1 cellular context compared by ENCODE assay signal in the genomic region with DNA sequence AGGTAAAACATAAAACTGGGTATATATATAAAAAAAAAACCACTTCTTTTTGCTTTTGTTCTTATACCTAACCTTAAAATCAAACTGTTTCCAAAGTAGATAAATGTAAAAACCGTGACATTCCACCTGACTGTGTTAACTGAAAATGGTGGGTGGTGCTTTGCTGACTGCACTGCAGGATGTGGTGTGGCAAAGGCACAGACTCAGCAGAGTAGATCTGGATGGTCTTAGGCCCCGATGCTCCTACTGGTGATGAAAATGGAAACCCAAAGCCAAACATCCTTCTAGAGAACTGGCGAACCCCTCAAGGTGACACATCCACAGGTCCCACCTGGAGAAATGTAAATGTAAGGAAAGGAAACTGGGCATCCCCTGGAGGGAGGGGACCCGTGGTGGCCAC.
TF ChIP-seq lines count a peak whose summit lies in the region.

No MANE protein-coding gene starts in this region.

TF ChIP-seq in GM12878, 131 proteins besides CTCF, POLR2A, EP300 and RAD21:
- TF ChIP-seq TCF12 (IDR thresholded peaks at IDR 0.05; ENCODE audit: low read depth, low read length) = no peak
- no peak for TF ChIP-seq ZNF622 (IDR thresholded peaks at IDR 0.05)
- no peak for TF ChIP-seq WRNIP1 (IDR thresholded peaks at IDR 0.05; ENCODE audit: borderline replicate concordance, low read depth, low read length)
- no peak for TF ChIP-seq YY1 (IDR thresholded peaks at IDR 0.05; ENCODE audit: low read depth, low read length)
- TF ChIP-seq, protein P1, sequence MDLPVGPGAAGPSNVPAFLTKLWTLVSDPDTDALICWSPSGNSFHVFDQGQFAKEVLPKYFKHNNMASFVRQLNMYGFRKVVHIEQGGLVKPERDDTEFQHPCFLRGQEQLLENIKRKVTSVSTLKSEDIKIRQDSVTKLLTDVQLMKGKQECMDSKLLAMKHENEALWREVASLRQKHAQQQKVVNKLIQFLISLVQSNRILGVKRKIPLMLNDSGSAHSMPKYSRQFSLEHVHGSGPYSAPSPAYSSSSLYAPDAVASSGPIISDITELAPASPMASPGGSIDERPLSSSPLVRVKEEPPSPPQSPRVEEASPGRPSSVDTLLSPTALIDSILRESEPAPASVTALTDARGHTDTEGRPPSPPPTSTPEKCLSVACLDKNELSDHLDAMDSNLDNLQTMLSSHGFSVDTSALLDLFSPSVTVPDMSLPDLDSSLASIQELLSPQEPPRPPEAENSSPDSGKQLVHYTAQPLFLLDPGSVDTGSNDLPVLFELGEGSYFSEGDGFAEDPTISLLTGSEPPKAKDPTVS (IDR thresholded peaks at IDR 0.05; ENCODE audit: low read depth, low read length) = no peak
- TF ChIP-seq, protein P2, sequence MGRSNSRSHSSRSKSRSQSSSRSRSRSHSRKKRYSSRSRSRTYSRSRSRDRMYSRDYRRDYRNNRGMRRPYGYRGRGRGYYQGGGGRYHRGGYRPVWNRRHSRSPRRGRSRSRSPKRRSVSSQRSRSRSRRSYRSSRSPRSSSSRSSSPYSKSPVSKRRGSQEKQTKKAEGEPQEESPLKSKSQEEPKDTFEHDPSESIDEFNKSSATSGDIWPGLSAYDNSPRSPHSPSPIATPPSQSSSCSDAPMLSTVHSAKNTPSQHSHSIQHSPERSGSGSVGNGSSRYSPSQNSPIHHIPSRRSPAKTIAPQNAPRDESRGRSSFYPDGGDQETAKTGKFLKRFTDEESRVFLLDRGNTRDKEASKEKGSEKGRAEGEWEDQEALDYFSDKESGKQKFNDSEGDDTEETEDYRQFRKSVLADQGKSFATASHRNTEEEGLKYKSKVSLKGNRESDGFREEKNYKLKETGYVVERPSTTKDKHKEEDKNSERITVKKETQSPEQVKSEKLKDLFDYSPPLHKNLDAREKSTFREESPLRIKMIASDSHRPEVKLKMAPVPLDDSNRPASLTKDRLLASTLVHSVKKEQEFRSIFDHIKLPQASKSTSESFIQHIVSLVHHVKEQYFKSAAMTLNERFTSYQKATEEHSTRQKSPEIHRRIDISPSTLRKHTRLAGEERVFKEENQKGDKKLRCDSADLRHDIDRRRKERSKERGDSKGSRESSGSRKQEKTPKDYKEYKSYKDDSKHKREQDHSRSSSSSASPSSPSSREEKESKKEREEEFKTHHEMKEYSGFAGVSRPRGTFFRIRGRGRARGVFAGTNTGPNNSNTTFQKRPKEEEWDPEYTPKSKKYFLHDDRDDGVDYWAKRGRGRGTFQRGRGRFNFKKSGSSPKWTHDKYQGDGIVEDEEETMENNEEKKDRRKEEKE (IDR thresholded peaks at IDR 0.05) = no peak
